In genomic region chr3:72892870-72893269, GRCh38 we compare ENCODE assay signal across 11 cellular contexts. TPM values are rescaled to one million over a fixed set of nuclear protein-coding genes. Genes with fewer than 3 reads are reported as not detected.
A peak's percentile ranks its signal among the peaks of the same experiment; 100 is the strongest.
DNase-seq lines count a peak whose midpoint lies in the region; ATAC-seq and TF ChIP-seq lines count a peak whose summit lies in the region.
"Had no signal": no experiment of that assay in that cellular context is flagged by ENCODE, and none has a peak within 500 bp of the region (broad histone marks: within the 10 kb centered on the region; RNA-seq: fewer than 3 reads in every experiment).

No MANE protein-coding gene starts in this region.

- peaks cover 49% of the 10 kb centered on the region for H3K4me1 ChIP-seq in Loucy (ENCODE audit: insufficient read depth, low read length, poor library complexity, severe bottlenecking)

- peak; percentile 24 for DNase-seq in DMS53 (lab: John Stamatoyannopoulos, UW)
- no peak for DNase-seq in DMS53 treated with DMSO at 0.1 percent for 48 hours (lab: John Stamatoyannopoulos, UW; ENCODE audit: unreplicated experiment)
- DNase-seq in choroid plexus epithelial cell (ENCODE audit: low read depth), result peak; percentile 30
- DNase-seq in progenitor cell of endocrine pancreas (ENCODE audit: low spot score, unreplicated experiment), result no peak
- no peak for DNase-seq in NCI-H2029 treated with DMSO at 0.1 percent for 48 hours (lab: John Stamatoyannopoulos, UW)
- DNase-seq in MV-4-11 (lab: John Stamatoyannopoulos, UW), result no peak
- DNase-seq: stimulated activated CD8-positive, alpha-beta memory T cell treated with anti-CD3 and anti-CD28 coated beads, Interleukin-4, amount 100 ng/mL, for 48 hours; T-helper 17 cell had no signal

- peak; percentile 90 for TF ChIP-seq CTCF in Loucy (conservative IDR thresholded peaks at IDR 0.05; ENCODE audit: low read length)
- peak; percentile 45 for TF ChIP-seq CTCF in choroid plexus epithelial cell (conservative IDR thresholded peaks at IDR 0.05; ENCODE audit: low read depth, low read length)
- TF ChIP-seq CTCF in progenitor cell of endocrine pancreas (IDR thresholded peaks at IDR 0.05; ENCODE audit: unreplicated experiment), result peak; percentile 42

- H3K27me3 Mint-ChIP-seq in progenitor cell of endocrine pancreas, result peaks cover 6% of the 10 kb centered on the region

- H3K27ac Mint-ChIP-seq in progenitor cell of endocrine pancreas, result no peak overlapping the region
- H3K27ac Mint-ChIP-seq: activated naive CD4-positive, alpha-beta T cell treated with anti-CD3 and anti-CD28 coated beads, Interleukin-2, amount 50 U/mL, for 72 hours; T-helper 17 cell had no signal

- ATAC-seq in GM19035 (IDR thresholded peaks at IDR 0.05; ENCODE audit: unreplicated experiment), result no peak
- ATAC-seq: activated naive CD4-positive, alpha-beta T cell treated with anti-CD3 and anti-CD28 coated beads, Interleukin-2, amount 50 U/mL, for 72 hours; T-helper 17 cell had no signal

- peaks cover 14% of the 10 kb centered on the region for H3K4me1 Mint-ChIP-seq in progenitor cell of endocrine pancreas (ENCODE audit: low read depth)
- H3K4me1 Mint-ChIP-seq: T-helper 17 cell had no signal

- no peaks in the 10 kb centered on the region for H3K79me2 ChIP-seq in Loucy (ENCODE audit: insufficient read depth, low read length)

- H3K4me3 Mint-ChIP-seq in progenitor cell of endocrine pancreas (ENCODE audit: low read depth), result no peak overlapping the region
- H3K4me3 Mint-ChIP-seq: T-helper 17 cell had no signal

- no peaks in the 10 kb centered on the region for H3K9me3 ChIP-seq in Loucy (ENCODE audit: insufficient read depth, low read depth, low read length)

- H3K9ac ChIP-seq in Loucy (ENCODE audit: low read depth, low read length, poor library complexity, severe bottlenecking), result no peak overlapping the region

- peak overlapping the region; percentile 12 for H3K4me3 ChIP-seq in Loucy (ENCODE audit: low read length, poor library complexity, severe bottlenecking)
- H3K4me3 ChIP-seq in choroid plexus epithelial cell (ENCODE audit: low read depth, low read length), result no peak overlapping the region

- no peaks in the 10 kb centered on the region for H4K20me1 ChIP-seq in Loucy (ENCODE audit: insufficient read depth, low read length, poor library complexity, severe bottlenecking)

- H3K27me3 ChIP-seq in Loucy (ENCODE audit: insufficient read depth, low read length, poor library complexity, severe bottlenecking), result no peaks in the 10 kb centered on the region

- H3F3A ChIP-seq in Loucy (ENCODE audit: low read depth), result 0 out of 2 replicates have a peak, but pooled peaks cover 4% of the 10 kb centered on the region

- H3K36me3 Mint-ChIP-seq in progenitor cell of endocrine pancreas (ENCODE audit: insufficient read depth), result no peaks in the 10 kb centered on the region
- H3K36me3 Mint-ChIP-seq: activated naive CD4-positive, alpha-beta T cell treated with anti-CD3 and anti-CD28 coated beads, Interleukin-2, amount 50 U/mL, for 72 hours had no signal

- H3K4me2 ChIP-seq in Loucy (ENCODE audit: low read depth, low read length, poor library complexity, severe bottlenecking), result peak overlapping the region; percentile 43

- H2AFZ ChIP-seq in Loucy (ENCODE audit: low read length), result 0 out of 2 replicates have a peak overlapping the region, but pooled peaks have one; percentile 8

- no peaks in the 10 kb centered on the region for H3K9me2 ChIP-seq in Loucy (replicated peaks; ENCODE audit: low read depth, low read length)

- H3K36me3 ChIP-seq in Loucy (ENCODE audit: insufficient read depth, low read length), result no peaks in the 10 kb centered on the region

- no peaks in the 10 kb centered on the region for H3K9me3 Mint-ChIP-seq in progenitor cell of endocrine pancreas (ENCODE audit: low read depth)
- H3K9me3 Mint-ChIP-seq: activated naive CD4-positive, alpha-beta T cell treated with anti-CD3 and anti-CD28 coated beads, Interleukin-2, amount 50 U/mL, for 72 hours had no signal

RNA-seq across cellular contexts. Expression of gene GXYLT2, which starts 5.0 kb away (rescaled TPM):
- 6.0 and 7.4 TPM in 2 replicates for total RNA-seq in progenitor cell of endocrine pancreas

RNA-seq across cellular contexts. Expression of gene SHQ1, which starts 44.6 kb away (rescaled TPM):
- 19.4 and 26.5 TPM in 2 replicates for total RNA-seq in progenitor cell of endocrine pancreas

Comparison
In these comparisons a context has a peak if more than half of its experiments do, and no peak if none do; other contexts are left out.
1. DNase-seq: peak in DMS53 (single experiment) and choroid plexus epithelial cell (single experiment); none in DMS53 treated with DMSO at 0.1 percent for 48 hours (single experiment), progenitor cell of endocrine pancreas (single experiment), NCI-H2029 treated with DMSO at 0.1 percent for 48 hours (single experiment) and MV-4-11 (single experiment).
2. Peak in every context shown above with its lines, with median percentiles within 50 percentile points of each other: CTCF ChIP-seq.